24 cellular contexts compared by ENCODE assay signal in the genomic region with DNA sequence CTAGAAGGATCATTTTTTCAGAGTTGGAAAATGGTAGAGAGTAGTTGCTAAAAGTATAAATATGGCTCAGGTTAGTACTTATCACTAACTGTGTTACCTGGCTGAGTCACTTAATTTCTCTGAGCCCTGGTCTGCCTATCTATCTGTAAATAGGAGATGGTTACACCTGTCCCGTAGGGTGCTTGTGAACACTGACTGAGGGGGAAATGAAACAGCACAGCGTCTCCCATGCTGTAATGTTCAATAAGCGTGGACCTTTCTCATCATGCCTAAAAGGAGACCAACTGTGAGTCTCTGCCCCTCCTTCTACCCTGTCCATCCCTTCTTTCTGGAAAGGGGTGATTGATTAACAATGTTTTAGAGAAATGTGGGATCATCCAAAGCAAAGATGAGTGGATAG.
DNase-seq lines count a peak whose midpoint lies in the region; ATAC-seq and TF ChIP-seq lines count a peak whose summit lies in the region.
"Had no signal": no experiment of that assay in that cellular context is flagged by ENCODE, and none has a peak within 500 bp of the region (broad histone marks: within the 10 kb centered on the region; RNA-seq: fewer than 3 reads in every experiment).

No MANE protein-coding gene starts in this region.

- DNase-seq in naive B cell (no peak), mesendoderm (no peak), anterior cingulate cortex (lab: John Stamatoyannopoulos, UW) (no peak), upper lobe of left lung (no peak)
- DNase-seq in stimulated activated CD4-positive, alpha-beta T cell treated with anti-CD3 and anti-CD28 coated beads, Interleukin-4, amount 100 ng/mL, for 24 hours: no peak
- DNase-seq: CD4-positive, alpha-beta T cell; COR-L47; DMS79; GM23248; H9; HFFc6; MM.1S; NCI-H1048; NCI-H1417 treated with DMSO at 0.1 percent for 48 hours; NCI-H187; NCI-H2107; NCI-H446 treated with DMSO at 0.1 percent for 48 hours; NCI-H526 treated with DMSO at 0.1 percent for 48 hours; PC-3; SHP77 had no signal

- H3K36me3 Mint-ChIP-seq in naive B cell: no peaks in the 10 kb centered on the region

- no peak overlapping the region for H2BK5ac ChIP-seq in mesendoderm (ENCODE audit: low read length)

- H3K4me1 ChIP-seq in BLaER1 treated with 17β-estradiol and CSF1 and Interleukin-3, amounts not matched to agents 10 nM and 100 nM: peaks cover 84 to 100% (median 96%) of the 10 kb centered on the region in 10 experiments
- H3K4me1 ChIP-seq in mesendoderm (ENCODE audit: control insufficient read depth, low read depth, low read length) (peaks cover 3% of the 10 kb centered on the region), upper lobe of left lung (peaks cover 9 to 18% (median 13%) of the 10 kb centered on the region in 4 donors)

- H3K4me1 Mint-ChIP-seq in naive B cell: peaks cover 26 to 82% (median 50%) of the 10 kb centered on the region in 3 donors

- 0 out of 22 replicates have a peak overlapping the region, but pooled peaks of 1 of the 11 experiments have one; percentile 6 for H3K9ac ChIP-seq in BLaER1 treated with 17β-estradiol and CSF1 and Interleukin-3, amounts not matched to agents 10 nM and 100 nM
- no peak overlapping the region for H3K9ac ChIP-seq in mesendoderm (ENCODE audit: low read length)
- H3K9ac ChIP-seq: GM23248 had no signal

- no peak overlapping the region for H3K23ac ChIP-seq in mesendoderm (ENCODE audit: low read length)

- peak overlapping the region; percentile 66 to 92 (median 83); a peak in 21 of 22 replicates for H3K4me2 ChIP-seq in BLaER1 treated with 17β-estradiol and CSF1 and Interleukin-3, amounts not matched to agents 10 nM and 100 nM
- H3K4me2 ChIP-seq in mesendoderm (ENCODE audit: low read length): no peak overlapping the region

- TF ChIP-seq POLR2A in upper lobe of left lung (IDR thresholded peaks at IDR 0.05): no peak

- peak overlapping the region in 10 of 11 experiments; percentile 73 to 100 (median 92); a peak in 21 of 22 replicates for H3K27ac ChIP-seq in BLaER1 treated with 17β-estradiol and CSF1 and Interleukin-3, amounts not matched to agents 10 nM and 100 nM
- H3K27ac ChIP-seq in mesendoderm (ENCODE audit: low read depth, low read length): no peak overlapping the region
- no peak overlapping the region for H3K27ac ChIP-seq in upper lobe of left lung
- H3K27ac ChIP-seq: GM23248 had no signal

- H3K4ac ChIP-seq in mesendoderm (ENCODE audit: low read depth, low read length): no peak overlapping the region

- no peak overlapping the region for H3K4me3 ChIP-seq in BLaER1 treated with 17β-estradiol and CSF1 and Interleukin-3, amounts not matched to agents 10 nM and 100 nM
- H3K4me3 ChIP-seq in mesendoderm (ENCODE audit: low read length) (no peak overlapping the region), upper lobe of left lung (no peak overlapping the region)
- H3K4me3 ChIP-seq: GM23248, K562 had no signal

- peak overlapping the region in 7 of 8 donors; percentile 11 to 77 (median 58) for H3K4me3 Mint-ChIP-seq in naive B cell
- H3K4me3 Mint-ChIP-seq: CD4-positive, alpha-beta T cell; H9; HFFc6 had no signal

- H3K27me3 Mint-ChIP-seq in naive B cell: no peaks in the 10 kb centered on the region

- TF ChIP-seq EP300 in upper lobe of left lung (IDR thresholded peaks at IDR 0.05): no peak

- H3K79me1 ChIP-seq in mesendoderm (ENCODE audit: low read length): no peaks in the 10 kb centered on the region

- H3K18ac ChIP-seq in mesendoderm (ENCODE audit: low read length): no peak overlapping the region

- H3K27me3 ChIP-seq in BLaER1 treated with 17β-estradiol and CSF1 and Interleukin-3, amounts not matched to agents 10 nM and 100 nM: no peaks in the 10 kb centered on the region
- H3K27me3 ChIP-seq in mesendoderm (ENCODE audit: insufficient read depth, low read length, poor library complexity) (no peaks in the 10 kb centered on the region), upper lobe of left lung (no peaks in the 10 kb centered on the region)

- H4K5ac ChIP-seq in mesendoderm (ENCODE audit: low read length): no peak overlapping the region

- no peak for TF ChIP-seq CTCF in upper lobe of left lung (IDR thresholded peaks at IDR 0.05)

- no peak overlapping the region for H4K8ac ChIP-seq in mesendoderm (ENCODE audit: low read depth, low read length)

- H3K9me3 Mint-ChIP-seq in naive B cell: no peaks in the 10 kb centered on the region
- H3K9me3 Mint-ChIP-seq: CD4-positive, alpha-beta T cell; HFFc6 had no signal

- H2BK120ac ChIP-seq in mesendoderm (ENCODE audit: low read depth, low read length): no peak overlapping the region

- no peak overlapping the region for H2BK15ac ChIP-seq in mesendoderm (replicated peaks; ENCODE audit: low read depth)

- H3K27ac Mint-ChIP-seq in naive B cell: peak overlapping the region in 5 of 6 donors; percentile 1 to 76 (median 69)
- H3K27ac Mint-ChIP-seq: CD4-positive, alpha-beta T cell; H9; HFFc6 had no signal

- peaks cover 0 to 10% (median 0%) of the 10 kb centered on the region in 11 experiments; a peak in 3 of 22 replicates for H3K36me3 ChIP-seq in BLaER1 treated with 17β-estradiol and CSF1 and Interleukin-3, amounts not matched to agents 10 nM and 100 nM
- H3K36me3 ChIP-seq in mesendoderm (ENCODE audit: control insufficient read depth, insufficient read depth, low read length) (no peaks in the 10 kb centered on the region), upper lobe of left lung (no peaks in the 10 kb centered on the region)

- no peaks in the 10 kb centered on the region for H3K79me2 ChIP-seq in mesendoderm (ENCODE audit: control insufficient read depth, insufficient read depth, low read length)

- H4K20me1 ChIP-seq in BLaER1 treated with 17β-estradiol and CSF1 and Interleukin-3, amounts not matched to agents 10 nM and 100 nM: peaks cover 0 to 22% (median 0%) of the 10 kb centered on the region in 11 experiments; a peak in 3 of 22 replicates

- no peak overlapping the region for H3K56ac ChIP-seq in mesendoderm (ENCODE audit: low read length)

- H3K9me3 ChIP-seq in BLaER1 treated with 17β-estradiol and CSF1 and Interleukin-3, amounts not matched to agents 10 nM and 100 nM (replicated peaks in 1 of 11): peaks cover 0 to 20% (median 11%) of the 10 kb centered on the region in 11 experiments; a peak in 13 of 22 replicates
- no peaks in the 10 kb centered on the region for H3K9me3 ChIP-seq in upper lobe of left lung

- H2AK5ac ChIP-seq in mesendoderm (ENCODE audit: low read length): no peak overlapping the region

- ATAC-seq in GM19463 (IDR thresholded peaks at IDR 0.05; ENCODE audit: unreplicated experiment): peak; percentile 45
- peak; percentile 50 for ATAC-seq in HG02981 (IDR thresholded peaks at IDR 0.05; ENCODE audit: unreplicated experiment)
- ATAC-seq in naive B cell (ENCODE audit: low read depth in 2 of 2): peak; percentile 70 to 90
- no peak for ATAC-seq in upper lobe of left lung (ENCODE audit: low FRiP score in 2 of 2)
- ATAC-seq: K562, PC-3 had no signal

- WGBS in mesendoderm (ENCODE audit: extremely low coverage, insufficient coverage, low lambda C conversion rate): no CpG with 5 or more reads among the region's 3 CpGs
- WGBS in upper lobe of left lung, 2 donors: 85 to 87% methylated on average over 3 of the region's 3 CpGs

Comparison
In these comparisons a context has a peak if more than half of its experiments do, and no peak if none do; other contexts are left out.
1. H3K27ac ChIP-seq: peak in BLaER1 treated with 17β-estradiol and CSF1 and Interleukin-3, amounts not matched to agents 10 nM and 100 nM (10 of 11); none in mesendoderm (single experiment) and upper lobe of left lung (0 of 4).
2. ATAC-seq: peak in GM19463 (single experiment), HG02981 (single experiment) and naive B cell (2 of 2); none in upper lobe of left lung (0 of 2).